In genomic region chr18:32910694-32911296, GRCh38 we compare ENCODE assay signal across 15 cellular contexts.
"Had no signal": no experiment of that assay in that cellular context is flagged by ENCODE, and none has a peak within 500 bp of the region (broad histone marks: within the 10 kb centered on the region; RNA-seq: fewer than 3 reads in every experiment).

No MANE protein-coding gene starts in this region.

- H3K4me1 Mint-ChIP-seq: T-helper 17 cell had no signal

- H3K27ac ChIP-seq: colonic mucosa, gastrocnemius medialis, lower lobe of right lung, neutrophil, right atrium auricular region, uterus had no signal

- H3K4me3 Mint-ChIP-seq: activated naive CD8-positive, alpha-beta T cell; T-helper 17 cell had no signal

- H3K27me3 ChIP-seq: colonic mucosa, gastrocnemius medialis, neutrophil, right atrium auricular region, uterus had no signal

- H3K27me3 Mint-ChIP-seq: naive B cell, T-helper 17 cell had no signal

- ATAC-seq: gastrocnemius medialis, left cardiac atrium, lower lobe of right lung, T-helper 17 cell had no signal

- H3K27ac Mint-ChIP-seq: activated naive CD8-positive, alpha-beta T cell; T-helper 17 cell had no signal

- H3K4me1 ChIP-seq: colonic mucosa, gastrocnemius medialis, lower lobe of right lung, right atrium auricular region, uterus had no signal

- H3K36me3 ChIP-seq: colonic mucosa, gastrocnemius medialis, lower lobe of right lung, neutrophil, right atrium auricular region, uterus had no signal

- H3K9me3 ChIP-seq: colonic mucosa, gastrocnemius medialis, lower lobe of right lung, neutrophil, right atrium auricular region, uterus had no signal

- H3K4me3 ChIP-seq: colonic mucosa, gastrocnemius medialis, lower lobe of right lung, right atrium auricular region, smooth muscle cell, uterus had no signal

- DNase-seq: activated CD4-positive, alpha-beta T cell treated with anti-CD3 and anti-CD28 coated beads, Interleukin-2, amount 50 U/mL, for 4 hours; activated effector memory CD4-positive, alpha-beta T cell treated with anti-CD3 and anti-CD28 coated beads, Interleukin-2, amount 50 U/mL, for 16 hours; activated T-cell treated with anti-CD3 and anti-CD28 coated beads, Interleukin-2, amount 50 U/mL, for 1 hour; colonic mucosa; gastrocnemius medialis; left cardiac atrium; lower lobe of right lung; naive B cell; posterior cingulate gyrus; T-helper 17 cell; uterus had no signal

- H3K36me3 Mint-ChIP-seq: activated naive CD8-positive, alpha-beta T cell had no signal
